Comparison of ENCODE assay signal across 8 cellular contexts in genomic region chr1:155966135-155966534, GRCh38. TPM values are rescaled to one million over a fixed set of nuclear protein-coding genes. Genes with fewer than 3 reads are reported as not detected.
A peak's percentile ranks its signal among the peaks of the same experiment; 100 is the strongest.
DNase-seq lines count a peak whose midpoint lies in the region; ATAC-seq and TF ChIP-seq lines count a peak whose summit lies in the region.
"Had no signal": no experiment of that assay in that cellular context is flagged by ENCODE, and none has a peak within 500 bp of the region (broad histone marks: within the 10 kb centered on the region; RNA-seq: fewer than 3 reads in every experiment).

No MANE protein-coding gene starts in this region.

- CTCF ChIA-PET in WTC11 (lab: Charles Lee): interaction anchor here (0.6 to 6.0 kb wide), 6 partner anchors 11 to 167 kb away, joined by 3 to 62 read pairs (median 33); partner anchors contain the start of gene ARHGEF2

- H3K9me3 Mint-ChIP-seq in CD4-positive, CD25-positive, alpha-beta regulatory T cell: peaks cover 0 to 1% (median 0%) of the 10 kb centered on the region in 7 donors
- H3K9me3 Mint-ChIP-seq in WTC11: no peaks in the 10 kb centered on the region

- no peaks in the 10 kb centered on the region for H3K27me3 ChIP-seq in CD4-positive, CD25-positive, alpha-beta regulatory T cell (ENCODE audit: control insufficient read depth, insufficient read depth, low read length)
- H3K27me3 ChIP-seq in layer of hippocampus (ENCODE audit: control insufficient read depth, insufficient read depth, low read length): no peaks in the 10 kb centered on the region

- H3K27me3 Mint-ChIP-seq in CD4-positive, CD25-positive, alpha-beta regulatory T cell: no peaks in the 10 kb centered on the region
- no peaks in the 10 kb centered on the region for H3K27me3 Mint-ChIP-seq in WTC11 (ENCODE audit: low read depth)

- peaks cover 44% of the 10 kb centered on the region for H3K4me1 ChIP-seq in CD4-positive, CD25-positive, alpha-beta regulatory T cell (ENCODE audit: control insufficient read depth, insufficient read depth, low read length, poor library complexity, severe bottlenecking)

- POLR2A ChIA-PET in WTC11 (lab: Charles Lee): interaction anchor here (0.6 to 2.1 kb wide), 3 partner anchors 13 to 22 kb away, joined by 3 to 10 read pairs (median 3); no protein-coding TSS in a partner anchor

- peaks cover 82% of the 10 kb centered on the region for H3K36me3 ChIP-seq in CD4-positive, CD25-positive, alpha-beta regulatory T cell (ENCODE audit: control insufficient read depth, insufficient read depth, low read length)

- H3K27ac Mint-ChIP-seq in CD4-positive, CD25-positive, alpha-beta regulatory T cell: peak overlapping the region; percentile 87 to 92 (median 91)
- H3K27ac Mint-ChIP-seq in WTC11: peak overlapping the region; percentile 77

- H3K36me3 Mint-ChIP-seq in CD4-positive, CD25-positive, alpha-beta regulatory T cell: peaks cover 35% of the 10 kb centered on the region
- peaks cover 47% of the 10 kb centered on the region for H3K36me3 Mint-ChIP-seq in WTC11

- ATAC-seq in CD4-positive, CD25-positive, alpha-beta regulatory T cell (ENCODE audit: low read depth in 2 of 2): no peak
- ATAC-seq in WTC11: peak; percentile 55
- ATAC-seq in GM21786 (IDR thresholded peaks at IDR 0.05; ENCODE audit: unreplicated experiment): no peak

- no peak for DNase-seq in CD4-positive, CD25-positive, alpha-beta regulatory T cell
- DNase-seq in WTC11 (ENCODE audit: low spot score): peak; percentile 59
- DNase-seq in NCI-H748 (lab: John Stamatoyannopoulos, UW; ENCODE audit: unreplicated experiment): no peak
- no peak for DNase-seq in HuH-7 (ENCODE audit: low spot score)
- DNase-seq: GDM1, NCI-H2107 had no signal

- H3K9me3 ChIP-seq in CD4-positive, CD25-positive, alpha-beta regulatory T cell (ENCODE audit: control insufficient read depth in 2 of 2, low read length in 2 of 2): no peaks in the 10 kb centered on the region

- peak overlapping the region; percentile 72 for H3K27ac ChIP-seq in CD4-positive, CD25-positive, alpha-beta regulatory T cell (ENCODE audit: insufficient read depth, low read length, poor library complexity, severe bottlenecking)
- H3K27ac ChIP-seq in layer of hippocampus (ENCODE audit: low read depth, low read length): peak overlapping the region; percentile 95

- peak overlapping the region in 2 of 4 donors; percentile 41 to 64 for H3K4me3 Mint-ChIP-seq in CD4-positive, CD25-positive, alpha-beta regulatory T cell
- no peak overlapping the region for H3K4me3 Mint-ChIP-seq in WTC11

- peaks cover 0 to 60% (median 43%) of the 10 kb centered on the region in 4 donors for H3K4me1 Mint-ChIP-seq in CD4-positive, CD25-positive, alpha-beta regulatory T cell
- H3K4me1 Mint-ChIP-seq in WTC11: peaks cover 46% of the 10 kb centered on the region

- H3K4me3 ChIP-seq in CD4-positive, CD25-positive, alpha-beta regulatory T cell (ENCODE audit: low read depth, low read length): no peak overlapping the region

- no peak for TF ChIP-seq CTCF in WTC11 (IDR thresholded peaks at IDR 0.05)

TF ChIP-seq in WTC11, 78 proteins besides CTCF, POLR2A, EP300 and RAD21:
- no peak for TF ChIP-seq HMGA2 (CRISPR knock-in tag; IDR thresholded peaks at IDR 0.05)

RNA-seq across cellular contexts. Expression of gene ARHGEF2, which starts 12.2 kb away (rescaled TPM):
- 108 TPM for total RNA-seq in CD4-positive, CD25-positive, alpha-beta regulatory T cell
- 10 to 100 TPM; 16.1 to 19.2 (median 16.3) TPM for polyA plus RNA-seq in CD4-positive, CD25-positive, alpha-beta regulatory T cell
- 60.0 to 69.5 TPM (median 66.2 TPM) in 3 replicates for total RNA-seq in WTC11 (2021)

RNA-seq across cellular contexts. Expression of gene RXFP4, which starts 24.7 kb away (rescaled TPM):
- not detected for total RNA-seq in CD4-positive, CD25-positive, alpha-beta regulatory T cell
- 1 to 10 TPM in 1 of 4 donors, under 1 TPM in 1, not detected in 2; 0.32 to 1.4 TPM for polyA plus RNA-seq in CD4-positive, CD25-positive, alpha-beta regulatory T cell
- total RNA-seq in WTC11 (2021): not detected in 3 replicates

RNA-seq across cellular contexts. Expression of gene KHDC4, which starts 31.9 kb away (rescaled TPM):
- total RNA-seq in CD4-positive, CD25-positive, alpha-beta regulatory T cell: 60.1 TPM
- polyA plus RNA-seq in CD4-positive, CD25-positive, alpha-beta regulatory T cell: 10 to 100 TPM in 1 of 4 donors, 1 to 10 TPM in 3; 7.4 to 10.8 (median 8.3) TPM
- 46.0 to 64.4 TPM (median 59.8 TPM) in 3 replicates for total RNA-seq in WTC11 (2021)

RNA-seq across cellular contexts. Expression of gene SSR2, which starts 54.6 kb away (rescaled TPM):
- 196 TPM for total RNA-seq in CD4-positive, CD25-positive, alpha-beta regulatory T cell
- 100 to 1,000 TPM; 358 to 421 (median 392) TPM for polyA plus RNA-seq in CD4-positive, CD25-positive, alpha-beta regulatory T cell
- 172 to 175 TPM (median 174 TPM) in 3 replicates for total RNA-seq in WTC11 (2021)

RNA-seq across cellular contexts. Expression of gene RIT1, which starts 55.0 kb away (rescaled TPM):
- 55.8 TPM for total RNA-seq in CD4-positive, CD25-positive, alpha-beta regulatory T cell
- 10 to 100 TPM; 25.0 to 32.1 (median 29.0) TPM for polyA plus RNA-seq in CD4-positive, CD25-positive, alpha-beta regulatory T cell
- 25.1 to 29.3 TPM (median 27.2 TPM) in 3 replicates for total RNA-seq in WTC11 (2021)
